Comparison of ENCODE assay signal across 25 cellular contexts in genomic region chr5:122439645-122440044, GRCh38.
A peak's percentile ranks its signal among the peaks of the same experiment; 100 is the strongest.
DNase-seq lines count a peak whose midpoint lies in the region; ATAC-seq and TF ChIP-seq lines count a peak whose summit lies in the region.
"Had no signal": no experiment of that assay in that cellular context is flagged by ENCODE, and none has a peak within 500 bp of the region (broad histone marks: within the 10 kb centered on the region; RNA-seq: fewer than 3 reads in every experiment).

No MANE protein-coding gene starts in this region.

- no peak for TF ChIP-seq CTCF in coronary artery (IDR thresholded peaks at IDR 0.05)
- no peak for TF ChIP-seq CTCF in osteocyte (IDR thresholded peaks at IDR 0.05)
- no peak for TF ChIP-seq CTCF in thoracic aorta (IDR thresholded peaks at IDR 0.05)
- no peak for TF ChIP-seq CTCF in gastroesophageal sphincter (IDR thresholded peaks at IDR 0.05)

- no peaks in the 10 kb centered on the region for H3K27me3 Mint-ChIP-seq in osteocyte (ENCODE audit: unreplicated experiment)

- no peaks in the 10 kb centered on the region for H3K36me3 Mint-ChIP-seq in osteocyte (ENCODE audit: unreplicated experiment)
- H3K36me3 Mint-ChIP-seq: CD4-positive, CD25-positive, alpha-beta regulatory T cell; CD8-positive, alpha-beta T cell had no signal

- DNase-seq in adipocyte (ENCODE audit: low read depth) (peak; percentile 55), coronary artery (ENCODE audit: low spot score) (no peak), osteocyte (ENCODE audit: extremely low spot score, unreplicated experiment) (no peak), thoracic aorta (ENCODE audit: low spot score) (no peak), NOMO-1 treated with DMSO at 0.1 percent for 48 hours (lab: John Stamatoyannopoulos, UW; ENCODE audit: unreplicated experiment) (no peak), A172 (ENCODE audit: low spot score) (no peak)
- DNase-seq: ACHN; Caco-2; CD4-positive, CD25-positive, alpha-beta regulatory T cell; CD8-positive, alpha-beta T cell; DMS153; DMS79; EL; GDM1; H9 had no signal

- no peak for TF ChIP-seq POLR2A in gastroesophageal sphincter (IDR thresholded peaks at IDR 0.05)

- no peak overlapping the region for H3K9ac ChIP-seq in adipocyte (ENCODE audit: low read length)
- H3K9ac ChIP-seq: BLaER1 had no signal

- no peaks in the 10 kb centered on the region for H3K9me3 ChIP-seq in adipocyte (ENCODE audit: control insufficient read depth, low read length)
- H3K9me3 ChIP-seq in thoracic aorta = no peaks in the 10 kb centered on the region
- no peaks in the 10 kb centered on the region for H3K9me3 ChIP-seq in gastroesophageal sphincter
- H3K9me3 ChIP-seq: A549, BLaER1, Caco-2 had no signal

- H3K27ac Mint-ChIP-seq in osteocyte (ENCODE audit: unreplicated experiment) = peak overlapping the region; percentile 76
- H3K27ac Mint-ChIP-seq: B cell; CD4-positive, CD25-positive, alpha-beta regulatory T cell; CD8-positive, alpha-beta T cell; GM23338; H9 had no signal

- peaks cover 74% of the 10 kb centered on the region for H3K4me1 Mint-ChIP-seq in osteocyte (ENCODE audit: unreplicated experiment)
- H3K4me1 Mint-ChIP-seq: B cell; CD4-positive, CD25-positive, alpha-beta regulatory T cell had no signal

- no peaks in the 10 kb centered on the region for H3K9me3 Mint-ChIP-seq in osteocyte (ENCODE audit: unreplicated experiment)
- H3K9me3 Mint-ChIP-seq: CD8-positive, alpha-beta T cell; GM23338; H9 had no signal

- H3K4me1 ChIP-seq in adipocyte (ENCODE audit: control insufficient read depth, insufficient read depth, low read length) = no peaks in the 10 kb centered on the region
- H3K4me1 ChIP-seq in thoracic aorta (ENCODE audit: control insufficient read depth in 1 of 2, low read depth in 2 of 2) = peaks cover 17 to 67% of the 10 kb centered on the region in 2 donors
- peaks cover 0 to 13% (median 0%) of the 10 kb centered on the region in 3 donors for H3K4me1 ChIP-seq in gastroesophageal sphincter
- H3K4me1 ChIP-seq: A549, Caco-2 had no signal

- WGBS in gastroesophageal sphincter (ENCODE audit: low coverage in 1 of 2), 2 donors = 50 to 75% methylated on average over 1 of the region's 1 CpG

- TF ChIP-seq EP300 in gastroesophageal sphincter (IDR thresholded peaks at IDR 0.05) = no peak

- no peak for ATAC-seq in thoracic aorta (ENCODE audit: insufficient number of reproducible peaks, low FRiP score, low read depth)
- no peak for ATAC-seq in GM19463 (IDR thresholded peaks at IDR 0.05; ENCODE audit: unreplicated experiment)
- ATAC-seq in gastroesophageal sphincter = no peak
- ATAC-seq: A549; CD8-positive, alpha-beta T cell; GM12878; GM23338; HCT116 had no signal

- H3K4me3 Mint-ChIP-seq in osteocyte (ENCODE audit: unreplicated experiment) = no peak overlapping the region
- H3K4me3 Mint-ChIP-seq: B cell; CD4-positive, CD25-positive, alpha-beta regulatory T cell; CD8-positive, alpha-beta T cell; GM23338; H9 had no signal

- no peaks in the 10 kb centered on the region for H3K36me3 ChIP-seq in adipocyte (ENCODE audit: control insufficient read depth, insufficient read depth, low read length, severe bottlenecking)
- no peaks in the 10 kb centered on the region for H3K36me3 ChIP-seq in thoracic aorta
- H3K36me3 ChIP-seq in gastroesophageal sphincter = peaks cover 0 to 4% of the 10 kb centered on the region in 2 donors
- H3K36me3 ChIP-seq: BLaER1 had no signal

- no peak overlapping the region for H3K4me3 ChIP-seq in adipocyte (ENCODE audit: low read length)
- H3K4me3 ChIP-seq in coronary artery = no peak overlapping the region
- H3K4me3 ChIP-seq in thoracic aorta = peak overlapping the region; percentile 2
- H3K4me3 ChIP-seq in gastroesophageal sphincter = no peak overlapping the region
- H3K4me3 ChIP-seq: A549, BLaER1, GM12878, GM23338 had no signal

- H3K27ac ChIP-seq in coronary artery = peak overlapping the region; percentile 15 to 31
- peak overlapping the region; percentile 47 to 67 for H3K27ac ChIP-seq in thoracic aorta
- no peak overlapping the region for H3K27ac ChIP-seq in gastroesophageal sphincter
- H3K27ac ChIP-seq: 22Rv1, A549, BLaER1, C4-2B had no signal

- no peaks in the 10 kb centered on the region for H3K27me3 ChIP-seq in adipocyte (replicated peaks; ENCODE audit: control insufficient read depth, insufficient read depth, low read length)
- H3K27me3 ChIP-seq in thoracic aorta (replicated peaks; ENCODE audit: insufficient read depth) = no peaks in the 10 kb centered on the region
- no peaks in the 10 kb centered on the region for H3K27me3 ChIP-seq in gastroesophageal sphincter
- H3K27me3 ChIP-seq: BLaER1 had no signal

Comparison
In these comparisons a context has a peak if more than half of its experiments do, and no peak if none do; other contexts are left out.
1. H3K27ac ChIP-seq: peak in coronary artery (2 of 2) and thoracic aorta (2 of 2); none in gastroesophageal sphincter (0 of 4).